19 cellular contexts compared by ENCODE assay signal in the genomic region with DNA sequence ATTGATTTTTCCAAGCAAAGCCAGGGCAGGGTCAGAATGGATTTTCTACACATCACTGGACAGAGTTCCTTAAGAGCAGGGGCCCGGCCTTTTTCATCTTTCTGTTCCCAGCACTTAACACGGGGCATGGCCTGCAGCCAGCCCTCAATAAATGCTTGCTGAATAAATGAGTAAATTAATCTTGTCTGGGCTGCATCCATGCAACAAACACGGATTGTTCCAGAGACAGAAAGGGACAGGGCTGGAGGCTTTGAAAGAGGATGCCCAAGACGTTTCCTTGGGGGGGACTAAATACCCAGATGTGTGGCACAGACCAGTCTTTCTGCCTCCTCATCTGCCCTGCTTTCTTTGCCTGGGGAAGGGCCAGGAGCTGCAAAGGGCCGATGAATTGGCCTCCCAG. TPM values are rescaled to one million over a fixed set of nuclear protein-coding genes. Genes with fewer than 3 reads are reported as not detected.
"Had no signal": no experiment of that assay in that cellular context is flagged by ENCODE, and none has a peak within 500 bp of the region (broad histone marks: within the 10 kb centered on the region; RNA-seq: fewer than 3 reads in every experiment).

No MANE protein-coding gene starts in this region.

- H3K9ac ChIP-seq: parathyroid adenoma had no signal

- H3K4me1 ChIP-seq: adrenal gland, foreskin keratinocyte, parathyroid adenoma, tibial nerve, uterus had no signal

- FAIRE-seq: astrocyte had no signal

- H3K27me3 ChIP-seq: adrenal gland, tibial nerve, uterus had no signal

- ATAC-seq: activated naive CD4-positive, alpha-beta T cell treated with anti-CD3 and anti-CD28 coated beads, Interleukin-2, amount 50 U/mL, for 72 hours; effector memory CD8-positive, alpha-beta T cell; foreskin keratinocyte; naive thymus-derived CD8-positive, alpha-beta T cell had no signal

- H3K9me3 ChIP-seq: adrenal gland, tibial nerve, uterus had no signal

- H3K27ac ChIP-seq: adrenal gland, foreskin keratinocyte, parathyroid adenoma, tibial nerve had no signal

- DNase-seq: activated B cell treated with CpG ODN at 0.5 μM for 24 hours; activated CD4-positive, alpha-beta memory T cell treated with anti-CD3 and anti-CD28 coated beads for 36 hours; activated CD4-positive, alpha-beta T cell treated with anti-CD3 and anti-CD28 coated beads for 4 hours; activated gamma-delta T cell treated with Interleukin-2 at 50 U/mL for 16 hours; activated T-cell treated with anti-CD3 and anti-CD28 coated beads for 4 hours; adrenal gland; effector memory CD8-positive, alpha-beta T cell; foreskin keratinocyte; kidney glomerular epithelial cell; mesenchymal stem cell; stimulated activated CD4-positive, alpha-beta T cell treated with anti-CD3 and anti-CD28 coated beads, Interleukin-2, amount 100 ng/mL, for 24 hours; stimulated activated naive CD4-positive, alpha-beta T cell treated with Interleukin-2 at 50 U/mL for 16 hours; uterus had no signal

- H3K4me3 ChIP-seq: adrenal gland, tibial nerve, uterus had no signal

- H3K36me3 ChIP-seq: adrenal gland, tibial nerve, uterus had no signal

RNA-seq across cellular contexts. Expression of gene SHISAL1, which starts 40.4 kb away (rescaled TPM):
- total RNA-seq: activated B cell treated with CpG ODN at 0.5 μM for 24 hours; activated CD4-positive, alpha-beta memory T cell treated with anti-CD3 and anti-CD28 coated beads for 36 hours; activated naive CD4-positive, alpha-beta T cell treated with anti-CD3 and anti-CD28 coated beads, Interleukin-2, amount 50 U/mL, for 72 hours; activated T-helper 1 cell treated with anti-CD3 and anti-CD28 coated beads, Interleukin-12 subunit alpha, Interleukin-12 subunit beta, Interleukin-2, Interleukin-4 antibody, amounts not matched to agents 30 ng/mL and 10 ng/mL and 1 ng/mL, durations not matched to agents 14 hours and 24 hours and 36 hours; foreskin keratinocyte; naive thymus-derived CD8-positive, alpha-beta T cell had no signal
- polyA plus RNA-seq: naive thymus-derived CD8-positive, alpha-beta T cell had no signal
